ENCODE assay signal across 37 cellular contexts in the genomic region with DNA sequence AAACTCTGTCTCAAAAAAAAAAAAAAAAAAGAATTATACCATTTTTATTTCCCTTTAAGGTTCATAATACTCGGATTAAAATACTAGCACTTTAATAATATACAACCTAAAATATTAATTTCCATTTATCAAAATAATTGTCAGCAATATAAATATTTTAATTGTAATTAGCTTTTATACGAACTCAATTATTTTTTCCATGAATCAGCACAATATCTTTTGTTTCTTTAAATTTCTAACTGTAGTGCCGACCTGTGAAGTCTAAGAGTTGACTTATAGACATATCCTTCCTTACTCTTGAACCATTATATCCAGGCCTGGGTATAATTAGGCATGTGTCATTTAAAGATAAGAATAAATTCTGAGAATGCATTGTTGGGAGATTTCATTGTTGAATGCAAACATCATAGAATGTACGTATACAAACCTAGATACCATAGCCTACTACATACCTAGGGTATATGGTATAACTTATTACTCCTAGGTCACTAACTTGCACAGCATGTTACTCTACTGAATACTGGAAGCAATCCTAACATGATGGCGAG.
"Had no signal": no experiment of that assay in that cellular context is flagged by ENCODE, and none has a peak within 500 bp of the region (broad histone marks: within the 10 kb centered on the region; RNA-seq: fewer than 3 reads in every experiment).

No MANE protein-coding gene starts in this region.

- ATAC-seq: activated CD8-positive, alpha-beta T cell treated with anti-CD3 and anti-CD28 coated beads for 36 hours; activated naive CD8-positive, alpha-beta T cell treated with anti-CD3 and anti-CD28 coated beads, Interleukin-2, amount 50 U/mL, for 24 hours; activated T-cell treated with anti-CD3 and anti-CD28 coated beads, Interleukin-2, amount 50 U/mL, for 4 hours; activated T-cell treated with anti-CD3 and anti-CD28 coated beads, Interleukin-2, amount 50 U/mL, for 72 hours; activated T-helper 17 cell treated with anti-CD3 and anti-CD28 coated beads, Interleukin-2, amount 50 U/mL, for 72 hours had no signal

- H3K36me3 Mint-ChIP-seq: activated CD4-positive, alpha-beta memory T cell treated with anti-CD3 and anti-CD28 coated beads for 36 hours; activated naive CD8-positive, alpha-beta T cell; activated naive CD8-positive, alpha-beta T cell treated with anti-CD3 and anti-CD28 coated beads, Interleukin-2, amount 10 ng/mL, durations not matched to agents 7 days and 5 days; brain had no signal

- H3K27ac ChIP-seq: ascending aorta, cardiac muscle cell, VCaP had no signal

- H3K9me3 Mint-ChIP-seq: activated B cell treated with CpG ODN at 0.5 μM for 24 hours; activated CD4-positive, alpha-beta memory T cell treated with anti-CD3 and anti-CD28 coated beads for 36 hours; activated CD4-positive, alpha-beta T cell treated with anti-CD3 and anti-CD28 coated beads, Interleukin-2, amount 10 ng/mL, durations not matched to agents 24 days and 14 days; activated naive CD4-positive, alpha-beta T cell treated with anti-CD3 and anti-CD28 coated beads for 36 hours; activated T-helper 17 cell treated with anti-CD3 and anti-CD28 coated beads, Interleukin-2, amount 50 U/mL, for 72 hours; brain had no signal

- DNase-seq: activated B cell treated with CpG ODN at 0.5 μM for 24 hours; activated CD4-positive, alpha-beta memory T cell treated with anti-CD3 and anti-CD28 coated beads for 36 hours; activated CD4-positive, alpha-beta T cell treated with anti-CD3 and anti-CD28 coated beads for 4 hours; activated CD4-positive, alpha-beta T cell treated with anti-CD3 and anti-CD28 coated beads, Interleukin-2, amount 10 ng/mL, durations not matched to agents 24 days and 14 days; activated CD4-positive, alpha-beta T cell treated with anti-CD3 and anti-CD28 coated beads, Interleukin-2, amount 50 U/mL, for 1 hour; activated CD4-positive, alpha-beta T cell treated with anti-CD3 and anti-CD28 coated beads, Interleukin-2, amount 50 U/mL, for 4 hours; activated CD4-positive, CD25-positive, alpha-beta regulatory T cell treated with anti-CD3 and anti-CD28 coated beads, Interleukin-2, amount 50 U/mL, for 72 hours; activated CD8-positive, alpha-beta memory T cell treated with anti-CD3 and anti-CD28 coated beads, Interleukin-2, amount 50 U/mL, for 4 hours; activated CD8-positive, alpha-beta T cell treated with anti-CD3 and anti-CD28 coated beads for 36 hours; activated effector memory CD4-positive, alpha-beta T cell treated with anti-CD3 and anti-CD28 coated beads, Interleukin-2, amount 50 U/mL, for 16 hours; activated gamma-delta T cell treated with Interleukin-2 at 50 U/mL for 16 hours; activated naive CD4-positive, alpha-beta T cell; activated naive CD4-positive, alpha-beta T cell treated with anti-CD3 and anti-CD28 coated beads for 36 hours; activated naive CD4-positive, alpha-beta T cell treated with anti-CD3 and anti-CD28 coated beads, Interleukin-2, amount 50 U/mL, for 16 hours; activated naive CD8-positive, alpha-beta T cell treated with anti-CD3 and anti-CD28 coated beads, Interleukin-2, amount 10 ng/mL, durations not matched to agents 7 days and 5 days; activated naive CD8-positive, alpha-beta T cell treated with anti-CD3 and anti-CD28 coated beads, Interleukin-2, amount 50 U/mL, for 24 hours; activated T-cell treated with anti-CD3 and anti-CD28 coated beads for 4 hours; activated T-cell treated with anti-CD3 and anti-CD28 coated beads, Interleukin-2, amount 50 U/mL, for 1 hour; activated T-cell treated with anti-CD3 and anti-CD28 coated beads, Interleukin-2, amount 50 U/mL, for 4 hours; activated T-cell treated with anti-CD3 and anti-CD28 coated beads, Interleukin-2, amount 50 U/mL, for 72 hours; amygdala; anterior cingulate cortex; caudate nucleus; cerebellar nuclear complex; T-helper 2 cell; T-helper 9 cell had no signal

- H3K27me3 ChIP-seq: ascending aorta, cardiac muscle cell had no signal

- H3K4me1 ChIP-seq: ascending aorta had no signal

- H3K9me3 ChIP-seq: ascending aorta had no signal

- H3K36me3 ChIP-seq: ascending aorta, cardiac muscle cell had no signal

- H3K27ac Mint-ChIP-seq: activated B cell treated with CpG ODN at 0.5 μM for 24 hours; activated CD4-positive, alpha-beta memory T cell treated with anti-CD3 and anti-CD28 coated beads for 36 hours; activated CD4-positive, alpha-beta T cell treated with anti-CD3 and anti-CD28 coated beads, Interleukin-2, amount 10 ng/mL, durations not matched to agents 24 days and 14 days; activated CD8-positive, alpha-beta T cell treated with anti-CD3 and anti-CD28 coated beads for 36 hours; activated naive CD4-positive, alpha-beta T cell treated with anti-CD3 and anti-CD28 coated beads for 36 hours; activated naive CD8-positive, alpha-beta T cell; activated naive CD8-positive, alpha-beta T cell treated with anti-CD3 and anti-CD28 coated beads, Interleukin-2, amount 10 ng/mL, durations not matched to agents 7 days and 5 days; activated naive CD8-positive, alpha-beta T cell treated with anti-CD3 and anti-CD28 coated beads, Interleukin-2, amount 50 U/mL, for 24 hours; activated T-cell treated with anti-CD3 and anti-CD28 coated beads, Interleukin-2, amount 50 U/mL, for 72 hours; activated T-helper 1 cell treated with anti-CD3 and anti-CD28 coated beads, Interleukin-12 subunit alpha, Interleukin-12 subunit beta, Interleukin-2, Interleukin-4 antibody, amounts not matched to agents 30 ng/mL and 10 ng/mL and 1 ng/mL, durations not matched to agents 14 hours and 24 hours and 36 hours; activated T-helper 17 cell treated with anti-CD3 and anti-CD28 coated beads, Interleukin-2, amount 50 U/mL, for 72 hours; brain; T-helper 1 cell treated with Interleukin-12 subunit alpha and Interleukin-12 subunit beta and Interleukin-4 antibody, amounts not matched to agents 30 μg/mL and 1 μg/mL, for 36 hours; T-helper 2 cell treated with Interferon-gamma antibody and Interleukin-4, amounts not matched to agents 5 μg/mL and 100 μg/mL, for 36 hours had no signal

- H3K4me3 ChIP-seq: ascending aorta, cardiac muscle cell had no signal

- FAIRE-seq: bronchial epithelial cell, TTC549 had no signal
